Comparison of ENCODE assay signal across 1 cellular context in genomic region chr10:98415710-98416077, GRCh38.
TF ChIP-seq lines count a peak whose summit lies in the region.

No MANE protein-coding gene starts in this region.

TF ChIP-seq in H1, 55 proteins besides CTCF, POLR2A, EP300 and RAD21:
- no peak for TF ChIP-seq NRF1 (IDR thresholded peaks at IDR 0.05; ENCODE audit: low read depth, low read length)
- no peak for TF ChIP-seq RXRA (IDR thresholded peaks at IDR 0.05; ENCODE audit: insufficient read depth, low read depth, low read length)
- no peak for TF ChIP-seq KDM1A (IDR thresholded peaks at IDR 0.05; ENCODE audit: borderline replicate concordance, low read length)
- TF ChIP-seq KDM4A (IDR thresholded peaks at IDR 0.05; ENCODE audit: low read depth, low read length, severe bottlenecking): no peak
- no peak for TF ChIP-seq SP2 (IDR thresholded peaks at IDR 0.05; ENCODE audit: low read length)
- TF ChIP-seq CHD1 (IDR thresholded peaks at IDR 0.05; ENCODE audit: low read depth, low read length): no peak
- TF ChIP-seq TCF12 (IDR thresholded peaks at IDR 0.05; ENCODE audit: low read depth, low read length): no peak
- no peak for TF ChIP-seq SIN3A (conservative IDR thresholded peaks at IDR 0.05 in 1 of 2, IDR thresholded peaks at IDR 0.05 in 1 of 2; ENCODE audit: low read depth in 1 of 2, low read length in 2 of 2)
- TF ChIP-seq, protein P1, sequence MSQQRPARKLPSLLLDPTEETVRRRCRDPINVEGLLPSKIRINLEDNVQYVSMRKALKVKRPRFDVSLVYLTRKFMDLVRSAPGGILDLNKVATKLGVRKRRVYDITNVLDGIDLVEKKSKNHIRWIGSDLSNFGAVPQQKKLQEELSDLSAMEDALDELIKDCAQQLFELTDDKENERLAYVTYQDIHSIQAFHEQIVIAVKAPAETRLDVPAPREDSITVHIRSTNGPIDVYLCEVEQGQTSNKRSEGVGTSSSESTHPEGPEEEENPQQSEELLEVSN (IDR thresholded peaks at IDR 0.05): no peak
- no peak for TF ChIP-seq BCL11A (IDR thresholded peaks at IDR 0.05; ENCODE audit: low read depth in 2 of 2, low read length in 2 of 2)
- TF ChIP-seq SIRT6 (IDR thresholded peaks at IDR 0.05; ENCODE audit: low read length): no peak
- no peak for TF ChIP-seq YY1 (IDR thresholded peaks at IDR 0.05; ENCODE audit: low read depth, low read length)
- no peak for TF ChIP-seq RBBP5 (IDR thresholded peaks at IDR 0.05; ENCODE audit: borderline replicate concordance, low read depth, low read length)
- no peak for TF ChIP-seq POLR2AphosphoS5 (IDR thresholded peaks at IDR 0.05; ENCODE audit: low read depth, low read length)
- TF ChIP-seq EGR1 (IDR thresholded peaks at IDR 0.05; ENCODE audit: borderline replicate concordance, low read depth, low read length): no peak
- no peak for TF ChIP-seq FOSL1 (IDR thresholded peaks at IDR 0.05; ENCODE audit: insufficient read depth, low read depth, low read length)
- TF ChIP-seq SRF (IDR thresholded peaks at IDR 0.05; ENCODE audit: low read depth, low read length): no peak
- no peak for TF ChIP-seq MAFK (IDR thresholded peaks at IDR 0.05; ENCODE audit: low read depth, low read length)
- TF ChIP-seq JUND (IDR thresholded peaks at IDR 0.05; ENCODE audit: low read length): no peak
- no peak for TF ChIP-seq CBX8 (IDR thresholded peaks at IDR 0.05; ENCODE audit: borderline replicate concordance, low read depth, low read length)
